In genomic region chr9:108972626-108973209, GRCh38 we compare ENCODE assay signal across 17 cellular contexts. TPM values are rescaled to one million over a fixed set of nuclear protein-coding genes. Genes with fewer than 3 reads are reported as not detected.
A peak's percentile ranks its signal among the peaks of the same experiment; 100 is the strongest.
DNase-seq lines count a peak whose midpoint lies in the region; ATAC-seq and TF ChIP-seq lines count a peak whose summit lies in the region.
"Had no signal": no experiment of that assay in that cellular context is flagged by ENCODE, and none has a peak within 500 bp of the region (broad histone marks: within the 10 kb centered on the region; RNA-seq: fewer than 3 reads in every experiment).

No MANE protein-coding gene starts in this region.

- in situ Hi-C loops in astrocyte of the cerebellum (cut with HindIII; ENCODE audit: low sequenced_read_pairs), result no loop called here

- no peak overlapping the region for H3K4me3 ChIP-seq in astrocyte of the cerebellum (ENCODE audit: low read depth, low read length)

- DNase-seq in AG20443 (ENCODE audit: low spot score), result peak; percentile 21
- peak; percentile 41 for DNase-seq in astrocyte of the cerebellum (ENCODE audit: low read depth)
- DNase-seq in foreskin melanocyte, result peak; percentile 23
- no peak for DNase-seq in sciatic nerve (ENCODE audit: low spot score)
- no peak for DNase-seq in NCI-H2227 (lab: John Stamatoyannopoulos, UW; ENCODE audit: unreplicated experiment)
- DNase-seq in H4 (ENCODE audit: low spot score), result no peak
- no peak for DNase-seq in activated CD4-positive, CD25-positive, alpha-beta regulatory T cell treated with anti-CD3 and anti-CD28 coated beads, Interleukin-2, amount 50 U/mL, for 72 hours
- DNase-seq: activated CD8-positive, alpha-beta T cell treated with anti-CD3 and anti-CD28 coated beads for 36 hours; activated T-cell treated with anti-CD3 and anti-CD28 coated beads, Interleukin-2, amount 50 U/mL, for 24 hours; Calu3; Kasumi-1; NCI-H1092 treated with DMSO at 0.1 percent for 48 hours; SIG-M5; T-helper 17 cell had no signal

- ATAC-seq in sciatic nerve, result peak; percentile 72
- ATAC-seq in HG03460 (IDR thresholded peaks at IDR 0.05; ENCODE audit: unreplicated experiment), result no peak
- ATAC-seq: activated CD8-positive, alpha-beta T cell treated with anti-CD3 and anti-CD28 coated beads for 36 hours; esophagus mucosa; stimulated activated memory B cell treated with anti-CD40 and anti-IgM and Interleukin-4, amounts not matched to agents 10 μg/mL and 1 μg/mL and 100 μg/mL, for 72 hours; T-helper 17 cell had no signal

- intact Hi-C loops in sciatic nerve (cut with DNase I), result no loop called here

- no peak for TF ChIP-seq CTCF in astrocyte of the cerebellum (IDR thresholded peaks at IDR 0.05; ENCODE audit: low read depth, low read length, missing control alignments)

RNA-seq across cellular contexts. Expression of gene ABITRAM, which starts 38.5 kb away (rescaled TPM):
- 11.2 TPM for total RNA-seq in sciatic nerve
- total RNA-seq in H4 (2014; rRNA removed; shearing (Covaris generic)), result 6.5 and 8.3 TPM in 2 replicates

RNA-seq across cellular contexts. Expression of gene ELP1, which starts 38.8 kb away (rescaled TPM):
- 21.8 TPM for total RNA-seq in sciatic nerve
- total RNA-seq in H4 (2014; rRNA removed; shearing (Covaris generic)), result 18.4 and 19.0 TPM in 2 replicates

RNA-seq across cellular contexts. Expression of gene CTNNAL1, which starts 40.6 kb away (rescaled TPM):
- 177 TPM for total RNA-seq in sciatic nerve
- 90.8 and 90.9 TPM in 2 replicates for total RNA-seq in H4 (2014; rRNA removed; shearing (Covaris generic))

Comparison
In these comparisons a context has a peak if more than half of its experiments do, and no peak if none do; other contexts are left out.
1. DNase-seq: peak in AG20443 (single experiment), astrocyte of the cerebellum (single experiment) and foreskin melanocyte (single experiment); none in sciatic nerve (single experiment), NCI-H2227 (single experiment), H4 (single experiment) and activated CD4-positive, CD25-positive, alpha-beta regulatory T cell treated with anti-CD3 and anti-CD28 coated beads, Interleukin-2, amount 50 U/mL, for 72 hours (single experiment).